8 cellular contexts compared by ENCODE assay signal in genomic region chr1:25906644-25907300, GRCh38. TPM values are rescaled to one million over a fixed set of nuclear protein-coding genes. Genes with fewer than 3 reads are reported as not detected.
DNase-seq lines count a peak whose midpoint lies in the region; ATAC-seq and TF ChIP-seq lines count a peak whose summit lies in the region.

No MANE protein-coding gene starts in this region.

- peaks cover 15 to 26% (median 25%) of the 10 kb centered on the region in 3 donors for H3K4me1 Mint-ChIP-seq in CD8-positive, alpha-beta memory T cell
- H3K4me1 Mint-ChIP-seq in activated CD4-positive, alpha-beta T cell treated with anti-CD3 and anti-CD28 coated beads, Interleukin-2, amount 10 ng/mL, durations not matched to agents 7 days and 5 days: peaks cover 34% of the 10 kb centered on the region
- H3K4me1 Mint-ChIP-seq in nephron: peaks cover 39% of the 10 kb centered on the region

- no peak for TF ChIP-seq POLR2A in uterus (IDR thresholded peaks at IDR 0.05)

- H3K36me3 Mint-ChIP-seq in CD8-positive, alpha-beta memory T cell: peaks cover 0 to 13% (median 2%) of the 10 kb centered on the region in 3 donors
- H3K36me3 Mint-ChIP-seq in activated CD4-positive, alpha-beta T cell treated with anti-CD3 and anti-CD28 coated beads, Interleukin-2, amount 10 ng/mL, durations not matched to agents 7 days and 5 days (ENCODE audit: low read depth): peaks cover 28% of the 10 kb centered on the region
- peaks cover 27% of the 10 kb centered on the region for H3K36me3 Mint-ChIP-seq in nephron (ENCODE audit: low read depth)

- intact Hi-C loops in uterus (cut with DNase I; ENCODE audit: low total_unique reads): no loop called here

- CTCF ChIA-PET in CD8-positive, alpha-beta memory T cell (lab: Charles Lee): interaction anchor here (1.6 kb wide), 1 partner anchor 11 kb away, joined by 7 read pairs; no protein-coding TSS in a partner anchor
- CTCF ChIA-PET in activated CD4-positive, alpha-beta T cell treated with anti-CD3 and anti-CD28 coated beads, Interleukin-2, amount 10 ng/mL, durations not matched to agents 7 days and 5 days (lab: Charles Lee): interaction anchor here (0.8 to 6.8 kb wide), 4 partner anchors 9 to 91 kb away, joined by 3 to 62 read pairs (median 8); partner anchors contain the start of gene PAFAH2

- H3K4me1 ChIP-seq in CD8-positive, alpha-beta memory T cell (ENCODE audit: insufficient read depth, low read length): peaks cover 12% of the 10 kb centered on the region
- peaks cover 0 to 10% of the 10 kb centered on the region in 2 donors for H3K4me1 ChIP-seq in uterus

- no peak overlapping the region for H3K27ac ChIP-seq in CD8-positive, alpha-beta memory T cell (ENCODE audit: low read depth, low read length)
- peak overlapping the region; percentile 52 to 90 for H3K27ac ChIP-seq in uterus

- H3K27ac Mint-ChIP-seq in CD8-positive, alpha-beta memory T cell: peak overlapping the region; percentile 66 to 96 (median 78)
- peak overlapping the region; percentile 80 for H3K27ac Mint-ChIP-seq in activated CD4-positive, alpha-beta T cell treated with anti-CD3 and anti-CD28 coated beads, Interleukin-2, amount 10 ng/mL, durations not matched to agents 7 days and 5 days
- H3K27ac Mint-ChIP-seq in nephron: peak overlapping the region; percentile 71 to 98 (median 97)

- POLR2A ChIA-PET in CD8-positive, alpha-beta memory T cell (lab: Charles Lee): interaction anchor here (0.6 to 3.0 kb wide), 2 partner anchors 11 to 91 kb away, joined by 4 to 20 read pairs; partner anchors contain the start of gene PAFAH2
- POLR2A ChIA-PET in activated CD4-positive, alpha-beta T cell treated with anti-CD3 and anti-CD28 coated beads, Interleukin-2, amount 10 ng/mL, durations not matched to agents 7 days and 5 days (lab: Charles Lee): no interaction called here

- DNase-seq in CD8-positive, alpha-beta memory T cell: peak in 3 of 5 donors; percentile 7 to 63 (median 35)
- peak; percentile 80 for DNase-seq in NCI-H1092 treated with DMSO at 0.1 percent for 48 hours (lab: John Stamatoyannopoulos, UW)
- DNase-seq in activated CD4-positive, alpha-beta T cell treated with anti-CD3 and anti-CD28 coated beads, Interleukin-2, amount 10 ng/mL, durations not matched to agents 7 days and 5 days: peak; percentile 40
- DNase-seq in epithelial cell of esophagus (ENCODE audit: low read depth): peak; percentile 18
- DNase-seq in uterus: peak in 1 of 2 donors; percentile 33

- peak overlapping the region; percentile 80 to 97 (median 87) for H3K4me3 Mint-ChIP-seq in CD8-positive, alpha-beta memory T cell
- H3K4me3 Mint-ChIP-seq in activated CD4-positive, alpha-beta T cell treated with anti-CD3 and anti-CD28 coated beads, Interleukin-2, amount 10 ng/mL, durations not matched to agents 7 days and 5 days: peak overlapping the region; percentile 99
- peak overlapping the region; percentile 92 to 98 (median 96) for H3K4me3 Mint-ChIP-seq in nephron

- peak overlapping the region; percentile 49 for H3K4me3 ChIP-seq in CD8-positive, alpha-beta memory T cell (ENCODE audit: low read length)
- peak overlapping the region; percentile 53 for H3K4me3 ChIP-seq in epithelial cell of esophagus (ENCODE audit: low read length)
- H3K4me3 ChIP-seq in uterus: peak overlapping the region; percentile 58 to 97

- no peaks in the 10 kb centered on the region for H3K27me3 Mint-ChIP-seq in CD8-positive, alpha-beta memory T cell
- H3K27me3 Mint-ChIP-seq in activated CD4-positive, alpha-beta T cell treated with anti-CD3 and anti-CD28 coated beads, Interleukin-2, amount 10 ng/mL, durations not matched to agents 7 days and 5 days: peaks cover 19% of the 10 kb centered on the region
- no peaks in the 10 kb centered on the region for H3K27me3 Mint-ChIP-seq in nephron (ENCODE audit: low read depth)

- TF ChIP-seq CTCF in epithelial cell of esophagus (IDR thresholded peaks at IDR 0.05; ENCODE audit: insufficient read depth, low read depth, low read length, missing control alignments) (no peak), nephron (IDR thresholded peaks at IDR 0.05; ENCODE audit: unreplicated experiment in 3 of 3) (no peak), uterus (IDR thresholded peaks at IDR 0.05) (no peak)

- no peaks in the 10 kb centered on the region for H3K36me3 ChIP-seq in CD8-positive, alpha-beta memory T cell (ENCODE audit: insufficient read depth, low read length)
- no peaks in the 10 kb centered on the region for H3K36me3 ChIP-seq in uterus

- ATAC-seq in GM19455 (IDR thresholded peaks at IDR 0.05; ENCODE audit: unreplicated experiment) (no peak), GM19397 (IDR thresholded peaks at IDR 0.05; ENCODE audit: unreplicated experiment) (no peak)

- no peaks in the 10 kb centered on the region for H3K9me3 ChIP-seq in CD8-positive, alpha-beta memory T cell (ENCODE audit: low read length)
- H3K9me3 ChIP-seq in uterus: no peaks in the 10 kb centered on the region

- no peaks in the 10 kb centered on the region for H3K9me3 Mint-ChIP-seq in CD8-positive, alpha-beta memory T cell
- H3K9me3 Mint-ChIP-seq in activated CD4-positive, alpha-beta T cell treated with anti-CD3 and anti-CD28 coated beads, Interleukin-2, amount 10 ng/mL, durations not matched to agents 7 days and 5 days: no peaks in the 10 kb centered on the region
- no peaks in the 10 kb centered on the region for H3K9me3 Mint-ChIP-seq in nephron

- no peaks in the 10 kb centered on the region for H3K27me3 ChIP-seq in CD8-positive, alpha-beta memory T cell (ENCODE audit: insufficient read depth, low read length, poor library complexity, severe bottlenecking)
- no peaks in the 10 kb centered on the region for H3K27me3 ChIP-seq in uterus

RNA-seq across cellular contexts. Expression of gene STMN1, which starts 0.6 kb away (rescaled TPM):
- total RNA-seq in CD8-positive, alpha-beta memory T cell: 100 to 1,000 TPM; 306 to 325 TPM
- 88.7 TPM for polyA plus RNA-seq in CD8-positive, alpha-beta memory T cell
- total RNA-seq in activated CD4-positive, alpha-beta T cell treated with anti-CD3 and anti-CD28 coated beads, Interleukin-2, amount 10 ng/mL, durations not matched to agents 7 days and 5 days: 1,000 to 10,000 TPM in 1 of 2 experiments, 100 to 1,000 TPM in 1; 800 to 1,022 TPM
- total RNA-seq in uterus: 100 to 1,000 TPM in 1 of 4 donors, 10 to 100 TPM in 3; 34.6 to 100 (median 78.2) TPM

RNA-seq across cellular contexts. Expression of gene PAQR7, which starts 31.3 kb away (rescaled TPM):
- total RNA-seq in CD8-positive, alpha-beta memory T cell: 1 to 10 TPM; 7.9 to 8.1 TPM
- polyA plus RNA-seq in CD8-positive, alpha-beta memory T cell: 0.09 TPM
- under 1 TPM; 0.52 to 0.87 TPM for total RNA-seq in activated CD4-positive, alpha-beta T cell treated with anti-CD3 and anti-CD28 coated beads, Interleukin-2, amount 10 ng/mL, durations not matched to agents 7 days and 5 days
- total RNA-seq in uterus: 10 to 100 TPM in 2 of 4 donors, 1 to 10 TPM in 2; 4.7 to 20.1 (median 9.9) TPM

RNA-seq across cellular contexts. Expression of gene AUNIP, which starts 47.5 kb away (rescaled TPM):
- total RNA-seq in CD8-positive, alpha-beta memory T cell: 1 to 10 TPM; 7.3 to 7.4 TPM
- not detected for polyA plus RNA-seq in CD8-positive, alpha-beta memory T cell
- total RNA-seq in activated CD4-positive, alpha-beta T cell treated with anti-CD3 and anti-CD28 coated beads, Interleukin-2, amount 10 ng/mL, durations not matched to agents 7 days and 5 days: 1 to 10 TPM; 6.7 to 8.1 TPM
- total RNA-seq in uterus: 1 to 10 TPM in 1 of 4 donors, not detected in 3; 1.1 TPM
